32 cellular contexts compared by ENCODE assay signal in the genomic region with DNA sequence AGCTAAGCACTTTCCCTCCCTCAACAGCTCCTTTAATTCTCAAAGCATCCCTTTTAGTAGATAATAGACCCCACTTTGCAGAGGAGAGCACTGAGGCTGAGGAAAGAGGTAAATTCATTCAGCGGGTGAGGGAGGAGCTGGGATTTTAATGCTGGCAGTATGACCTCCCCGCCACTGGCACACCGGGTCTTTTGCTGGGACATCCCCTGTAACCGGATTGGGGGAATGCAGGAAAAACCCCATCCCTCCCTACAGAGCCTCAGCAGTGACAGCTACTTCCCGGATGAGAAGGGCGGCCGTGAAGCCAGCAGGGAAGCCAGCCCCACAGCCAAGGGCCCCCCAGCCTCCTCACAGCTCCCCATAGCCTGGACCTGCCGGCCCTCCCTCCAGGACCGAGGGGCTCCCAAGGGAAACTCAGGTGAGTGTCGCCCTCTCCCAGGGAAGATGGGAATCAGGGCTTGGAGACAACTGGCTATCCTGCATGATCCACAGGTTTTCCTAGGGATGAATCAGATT. TPM values are rescaled to one million over a fixed set of nuclear protein-coding genes. Genes with fewer than 3 reads are reported as not detected.
A peak's percentile ranks its signal among the peaks of the same experiment; 100 is the strongest.
DNase-seq lines count a peak whose midpoint lies in the region; ATAC-seq and TF ChIP-seq lines count a peak whose summit lies in the region.
"Had no signal": no experiment of that assay in that cellular context is flagged by ENCODE, and none has a peak within 500 bp of the region (broad histone marks: within the 10 kb centered on the region; RNA-seq: fewer than 3 reads in every experiment).

No MANE protein-coding gene starts in this region.

- 75% methylated on average over 8 of the region's 10 CpGs for WGBS in esophagus muscularis mucosa

- no peaks in the 10 kb centered on the region for H3K27me3 ChIP-seq in esophagus muscularis mucosa
- H3K27me3 ChIP-seq: MG63, SJCRH30 had no signal

- H3K4me1 ChIP-seq in esophagus muscularis mucosa = peaks cover 0 to 10% (median 0%) of the 10 kb centered on the region in 4 donors
- H3K4me1 ChIP-seq: HAP-1 had no signal

- TF ChIP-seq EP300 in esophagus muscularis mucosa (IDR thresholded peaks at IDR 0.05) = no peak

- intact Hi-C loops in esophagus muscularis mucosa (cut with DNase I) = no loop called here
- intact Hi-C loops in activated CD4-positive, alpha-beta memory T cell treated with anti-CD3 and anti-CD28 coated beads for 36 hours (cut with micrococcal nuclease) = no loop called here

- no peaks in the 10 kb centered on the region for H3K9me3 Mint-ChIP-seq in T-helper 2 cell treated with Interferon-gamma antibody and Interleukin-4, amounts not matched to agents 5 μg/mL and 100 μg/mL, for 36 hours
- H3K9me3 Mint-ChIP-seq in stimulated activated effector memory CD8-positive, alpha-beta T cell treated with anti-CD3 and anti-CD28 coated beads, Interleukin-12 subunit alpha, Interleukin-12 subunit beta, amount 100 ng/mL, for 72 hours = no peaks in the 10 kb centered on the region
- H3K9me3 Mint-ChIP-seq in effector memory CD8-positive, alpha-beta T cell = no peaks in the 10 kb centered on the region
- no peaks in the 10 kb centered on the region for H3K9me3 Mint-ChIP-seq in activated CD4-positive, alpha-beta memory T cell treated with anti-CD3 and anti-CD28 coated beads for 36 hours
- H3K9me3 Mint-ChIP-seq: CD8-positive, alpha-beta memory T cell; HFFc6 had no signal

- TF ChIP-seq CTCF in coronary artery (IDR thresholded peaks at IDR 0.05) = no peak
- TF ChIP-seq CTCF in esophagus muscularis mucosa (IDR thresholded peaks at IDR 0.05) = no peak
- TF ChIP-seq CTCF in GM20000 (IDR thresholded peaks at IDR 0.05; ENCODE audit: extremely low read depth, missing control alignments) = no peak

- POLR2A ChIA-PET in activated CD4-positive, alpha-beta memory T cell treated with anti-CD3 and anti-CD28 coated beads for 36 hours (lab: Charles Lee) = no interaction called here

- H3K36me3 ChIP-seq in esophagus muscularis mucosa = peaks cover 0 to 30% (median 24%) of the 10 kb centered on the region in 4 donors
- H3K36me3 ChIP-seq: HAP-1 had no signal

- DNase-seq in T-helper 2 cell treated with Interferon-gamma antibody and Interleukin-4, amounts not matched to agents 5 μg/mL and 100 μg/mL, for 36 hours (ENCODE audit: low spot score) = no peak
- DNase-seq in T-helper 2 cell (no peak), coronary artery (ENCODE audit: low spot score) (peak; percentile 62), esophagus muscularis mucosa (ENCODE audit: extremely low spot score) (peak; percentile 81), GM20000 (ENCODE audit: low spot score) (no peak)
- no peak for DNase-seq in stimulated activated effector memory CD8-positive, alpha-beta T cell treated with anti-CD3 and anti-CD28 coated beads, Interleukin-12 subunit alpha, Interleukin-12 subunit beta, amount 100 ng/mL, for 72 hours (ENCODE audit: low spot score in 2 of 2)
- no peak for DNase-seq in effector memory CD8-positive, alpha-beta T cell
- DNase-seq in activated CD4-positive, alpha-beta memory T cell treated with anti-CD3 and anti-CD28 coated beads for 36 hours = no peak
- DNase-seq: CD8-positive, alpha-beta memory T cell; DMS 273 treated with DMSO at 0.1 percent for 48 hours; DMS79; EL; GDM1; IMR-90; KG1; MG63; NCI-H1105 treated with DMSO at 0.1 percent for 48 hours; NCI-H146; NCI-H2029; NCI-H446; NCI-H524 treated with DMSO at 0.1 percent for 48 hours; NCI-H82; NK-92 treated with Interleukin-12 subunit alpha and Interleukin-12 subunit beta, amount 100 ng/mL, for 24 hours; PC-9 had no signal

- peaks cover 22% of the 10 kb centered on the region for H3K4me1 Mint-ChIP-seq in T-helper 2 cell treated with Interferon-gamma antibody and Interleukin-4, amounts not matched to agents 5 μg/mL and 100 μg/mL, for 36 hours (ENCODE audit: low read depth)
- peaks cover 35% of the 10 kb centered on the region for H3K4me1 Mint-ChIP-seq in stimulated activated effector memory CD8-positive, alpha-beta T cell treated with anti-CD3 and anti-CD28 coated beads, Interleukin-12 subunit alpha, Interleukin-12 subunit beta, amount 100 ng/mL, for 72 hours
- peaks cover 7 to 13% of the 10 kb centered on the region in 2 donors for H3K4me1 Mint-ChIP-seq in effector memory CD8-positive, alpha-beta T cell (ENCODE audit: low read depth in 2 of 2)
- H3K4me1 Mint-ChIP-seq in activated CD4-positive, alpha-beta memory T cell treated with anti-CD3 and anti-CD28 coated beads for 36 hours (ENCODE audit: low read depth) = peaks cover 24% of the 10 kb centered on the region

- CTCF ChIA-PET in activated CD4-positive, alpha-beta memory T cell treated with anti-CD3 and anti-CD28 coated beads for 36 hours (lab: Charles Lee) = interaction anchor here (0.9 to 2.0 kb wide), 4 partner anchors 8 to 236 kb away, joined by 3 to 7 read pairs (median 3); no protein-coding TSS in a partner anchor

- peaks cover 4% of the 10 kb centered on the region for H3K27me3 Mint-ChIP-seq in T-helper 2 cell treated with Interferon-gamma antibody and Interleukin-4, amounts not matched to agents 5 μg/mL and 100 μg/mL, for 36 hours (ENCODE audit: low read depth)
- H3K27me3 Mint-ChIP-seq in effector memory CD8-positive, alpha-beta T cell = no peaks in the 10 kb centered on the region
- no peaks in the 10 kb centered on the region for H3K27me3 Mint-ChIP-seq in activated CD4-positive, alpha-beta memory T cell treated with anti-CD3 and anti-CD28 coated beads for 36 hours
- H3K27me3 Mint-ChIP-seq: B cell had no signal

- peak overlapping the region; percentile 47 for H3K27ac Mint-ChIP-seq in T-helper 2 cell treated with Interferon-gamma antibody and Interleukin-4, amounts not matched to agents 5 μg/mL and 100 μg/mL, for 36 hours
- peak overlapping the region; percentile 63 for H3K27ac Mint-ChIP-seq in stimulated activated effector memory CD8-positive, alpha-beta T cell treated with anti-CD3 and anti-CD28 coated beads, Interleukin-12 subunit alpha, Interleukin-12 subunit beta, amount 100 ng/mL, for 72 hours
- no peak overlapping the region for H3K27ac Mint-ChIP-seq in effector memory CD8-positive, alpha-beta T cell
- H3K27ac Mint-ChIP-seq in activated CD4-positive, alpha-beta memory T cell treated with anti-CD3 and anti-CD28 coated beads for 36 hours = no peak overlapping the region
- H3K27ac Mint-ChIP-seq: B cell, HFFc6 had no signal

- ATAC-seq in stimulated activated effector memory CD8-positive, alpha-beta T cell treated with anti-CD3 and anti-CD28 coated beads, Interleukin-12 subunit alpha, Interleukin-12 subunit beta, amount 100 ng/mL, for 72 hours = no peak
- no peak for ATAC-seq in effector memory CD8-positive, alpha-beta T cell (replicated peaks)
- ATAC-seq: Right ventricle myocardium inferior had no signal

- no peak overlapping the region for H3K27ac ChIP-seq in coronary artery
- H3K27ac ChIP-seq in esophagus muscularis mucosa (replicated peaks in 1 of 4) = no peak overlapping the region
- H3K27ac ChIP-seq: 22Rv1, C4-2B, PC-9, SJCRH30 had no signal

- peaks cover 13% of the 10 kb centered on the region for H3K36me3 Mint-ChIP-seq in T-helper 2 cell treated with Interferon-gamma antibody and Interleukin-4, amounts not matched to agents 5 μg/mL and 100 μg/mL, for 36 hours (ENCODE audit: low read depth)
- H3K36me3 Mint-ChIP-seq in stimulated activated effector memory CD8-positive, alpha-beta T cell treated with anti-CD3 and anti-CD28 coated beads, Interleukin-12 subunit alpha, Interleukin-12 subunit beta, amount 100 ng/mL, for 72 hours = peaks cover 6% of the 10 kb centered on the region
- peaks cover 3% of the 10 kb centered on the region for H3K36me3 Mint-ChIP-seq in effector memory CD8-positive, alpha-beta T cell (ENCODE audit: insufficient read depth)
- peaks cover 11% of the 10 kb centered on the region for H3K36me3 Mint-ChIP-seq in activated CD4-positive, alpha-beta memory T cell treated with anti-CD3 and anti-CD28 coated beads for 36 hours

- no peak for TF ChIP-seq POLR2A in esophagus muscularis mucosa (IDR thresholded peaks at IDR 0.05; ENCODE audit: low read depth)

- H3K4me3 ChIP-seq in coronary artery (no peak overlapping the region), esophagus muscularis mucosa (no peak overlapping the region)
- H3K4me3 ChIP-seq: HAP-1, MG63, PC-9, SJCRH30 had no signal

- H3K9me3 ChIP-seq in esophagus muscularis mucosa = no peaks in the 10 kb centered on the region
- H3K9me3 ChIP-seq: HAP-1, SJCRH30 had no signal

- H3K4me3 Mint-ChIP-seq in T-helper 2 cell treated with Interferon-gamma antibody and Interleukin-4, amounts not matched to agents 5 μg/mL and 100 μg/mL, for 36 hours = no peak overlapping the region
- no peak overlapping the region for H3K4me3 Mint-ChIP-seq in stimulated activated effector memory CD8-positive, alpha-beta T cell treated with anti-CD3 and anti-CD28 coated beads, Interleukin-12 subunit alpha, Interleukin-12 subunit beta, amount 100 ng/mL, for 72 hours
- H3K4me3 Mint-ChIP-seq in effector memory CD8-positive, alpha-beta T cell = no peak overlapping the region
- H3K4me3 Mint-ChIP-seq in activated CD4-positive, alpha-beta memory T cell treated with anti-CD3 and anti-CD28 coated beads for 36 hours = no peak overlapping the region
- H3K4me3 Mint-ChIP-seq: B cell; CD8-positive, alpha-beta memory T cell; HFFc6 had no signal

RNA-seq across cellular contexts. Expression of gene ZBTB39, which starts 12.1 kb away (rescaled TPM):
- total RNA-seq in esophagus muscularis mucosa = 1 to 10 TPM; 5.0 to 9.1 (median 7.1) TPM
- total RNA-seq in activated CD4-positive, alpha-beta memory T cell treated with anti-CD3 and anti-CD28 coated beads for 36 hours = 1 to 10 TPM; 5.5 to 5.7 TPM

RNA-seq across cellular contexts. Expression of gene TAC3, which starts 22.0 kb away (rescaled TPM):
- not detected for total RNA-seq in esophagus muscularis mucosa
- not detected for total RNA-seq in activated CD4-positive, alpha-beta memory T cell treated with anti-CD3 and anti-CD28 coated beads for 36 hours
- total RNA-seq: B cell; CD8-positive, alpha-beta memory T cell; HFFc6; IMR-90; PC-9; Right ventricle myocardium inferior; RPMI7951; SJCRH30 had no signal

RNA-seq across cellular contexts. Expression of gene RDH16, which starts 36.9 kb away (rescaled TPM):
- under 1 TPM in 3 of 4 donors, not detected in 1; 0.17 to 0.69 (median 0.42) TPM for total RNA-seq in esophagus muscularis mucosa
- under 1 TPM; 0.26 to 0.46 TPM for total RNA-seq in activated CD4-positive, alpha-beta memory T cell treated with anti-CD3 and anti-CD28 coated beads for 36 hours
- total RNA-seq: HFFc6, IMR-90, Right ventricle myocardium inferior, RPMI7951 had no signal

RNA-seq across cellular contexts. Expression of gene MYO1A, which starts 55.6 kb away (rescaled TPM):
- total RNA-seq in esophagus muscularis mucosa = 1 to 10 TPM in 1 of 4 donors, under 1 TPM in 3; 0.06 to 1.1 (median 0.83) TPM
- under 1 TPM; 0.61 to 0.97 TPM for total RNA-seq in activated CD4-positive, alpha-beta memory T cell treated with anti-CD3 and anti-CD28 coated beads for 36 hours
- total RNA-seq: PC-9, Right ventricle myocardium inferior, RPMI7951 had no signal

Comparison
In these comparisons a context has a peak if more than half of its experiments do, and no peak if none do; other contexts are left out.
1. DNase-seq: peak in coronary artery (single experiment) and esophagus muscularis mucosa (single experiment); none in T-helper 2 cell treated with Interferon-gamma antibody and Interleukin-4, amounts not matched to agents 5 μg/mL and 100 μg/mL, for 36 hours (single experiment), T-helper 2 cell (0 of 5), stimulated activated effector memory CD8-positive, alpha-beta T cell treated with anti-CD3 and anti-CD28 coated beads, Interleukin-12 subunit alpha, Interleukin-12 subunit beta, amount 100 ng/mL, for 72 hours (0 of 2), GM20000 (single experiment), effector memory CD8-positive, alpha-beta T cell (0 of 3) and activated CD4-positive, alpha-beta memory T cell treated with anti-CD3 and anti-CD28 coated beads for 36 hours (single experiment).
2. H3K27ac Mint-ChIP-seq: peak in T-helper 2 cell treated with Interferon-gamma antibody and Interleukin-4, amounts not matched to agents 5 μg/mL and 100 μg/mL, for 36 hours (single experiment) and stimulated activated effector memory CD8-positive, alpha-beta T cell treated with anti-CD3 and anti-CD28 coated beads, Interleukin-12 subunit alpha, Interleukin-12 subunit beta, amount 100 ng/mL, for 72 hours (single experiment); none in effector memory CD8-positive, alpha-beta T cell (0 of 2) and activated CD4-positive, alpha-beta memory T cell treated with anti-CD3 and anti-CD28 coated beads for 36 hours (single experiment).